In the genomic region with DNA sequence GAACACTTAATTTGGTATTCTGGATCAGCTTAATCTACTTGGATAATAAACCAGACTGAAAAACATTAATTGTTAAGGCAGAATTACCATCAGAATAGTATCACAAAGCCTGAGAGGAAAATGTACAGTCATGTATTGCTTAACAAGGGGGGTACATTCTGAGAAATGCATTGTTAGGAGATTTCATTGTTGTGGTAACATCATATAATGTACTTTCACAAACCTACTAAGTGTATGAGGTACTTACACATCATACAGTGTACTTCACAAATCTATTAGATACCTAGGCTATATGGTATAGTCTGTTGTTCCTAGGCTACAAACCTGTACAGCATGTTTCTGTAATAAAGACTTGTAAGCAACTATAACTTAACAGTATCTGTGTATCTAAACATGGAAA, we compare ENCODE assay signal across 17 cellular contexts.
DNase-seq lines count a peak whose midpoint lies in the region; ATAC-seq and TF ChIP-seq lines count a peak whose summit lies in the region.
"Had no signal": no experiment of that assay in that cellular context is flagged by ENCODE, and none has a peak within 500 bp of the region (broad histone marks: within the 10 kb centered on the region; RNA-seq: fewer than 3 reads in every experiment).

No MANE protein-coding gene starts in this region.

- intact Hi-C loops in activated naive CD4-positive, alpha-beta T cell treated with anti-CD3 and anti-CD28 coated beads for 36 hours (cut with micrococcal nuclease) = no loop called here
- intact Hi-C loops in OCI-LY7 (cut with micrococcal nuclease; ENCODE audit: unreplicated experiment) = no loop called here
- intact Hi-C loops in psoas muscle (cut with DNase I) = no loop called here

- CTCF ChIA-PET in activated naive CD4-positive, alpha-beta T cell treated with anti-CD3 and anti-CD28 coated beads, Interleukin-2, amount 10 ng/mL, durations not matched to agents 7 days and 5 days (lab: Charles Lee) = interaction anchor here (1.1 kb wide), 1 partner anchor 41 kb away, joined by 4 read pairs; no protein-coding TSS in a partner anchor
- CTCF ChIA-PET in activated naive CD4-positive, alpha-beta T cell treated with anti-CD3 and anti-CD28 coated beads for 36 hours (lab: Charles Lee) = interaction anchor here (1.3 kb wide), 1 partner anchor 48 kb away, joined by 3 read pairs; no protein-coding TSS in a partner anchor
- CTCF ChIA-PET in OCI-LY7 (lab: Charles Lee; ENCODE audit: unreplicated experiment) = no interaction called here

- ATAC-seq in stimulated activated naive CD8-positive, alpha-beta T cell treated with anti-CD3 and anti-CD28 coated beads, Interleukin-15, amount 100 ng/mL, for 72 hours = peak; percentile 95
- no peak for ATAC-seq in psoas muscle
- ATAC-seq in GM19035 (IDR thresholded peaks at IDR 0.05; ENCODE audit: unreplicated experiment) = no peak
- ATAC-seq: lower lobe of right lung had no signal

- no peak overlapping the region for H3K4me3 ChIP-seq in OCI-LY7 (ENCODE audit: low read depth, low read length, poor library complexity, severe bottlenecking)
- no peak overlapping the region for H3K4me3 ChIP-seq in psoas muscle
- H3K4me3 ChIP-seq: lower lobe of right lung, vagina had no signal

- no peaks in the 10 kb centered on the region for H3K9me3 Mint-ChIP-seq in activated naive CD4-positive, alpha-beta T cell treated with anti-CD3 and anti-CD28 coated beads, Interleukin-2, amount 10 ng/mL, durations not matched to agents 7 days and 5 days
- H3K9me3 Mint-ChIP-seq in activated naive CD4-positive, alpha-beta T cell treated with anti-CD3 and anti-CD28 coated beads for 36 hours = no peaks in the 10 kb centered on the region
- no peaks in the 10 kb centered on the region for H3K9me3 Mint-ChIP-seq in stimulated activated naive CD8-positive, alpha-beta T cell treated with anti-CD3 and anti-CD28 coated beads, Interleukin-15, amount 100 ng/mL, for 72 hours
- H3K9me3 Mint-ChIP-seq: dendritic cell treated with granulocyte-macrophage colony-stimulating factor and Interleukin-4, amounts not matched to agents 40 ng/mL and 50 ng/mL, for 4 days; nephron progenitor cell had no signal

- H4K20me1 ChIP-seq in OCI-LY7 (ENCODE audit: insufficient read depth, low read length) = no peaks in the 10 kb centered on the region

- no peak for DNase-seq in activated naive CD4-positive, alpha-beta T cell treated with anti-CD3 and anti-CD28 coated beads, Interleukin-2, amount 10 ng/mL, durations not matched to agents 7 days and 5 days
- no peak for DNase-seq in activated naive CD4-positive, alpha-beta T cell treated with anti-CD3 and anti-CD28 coated beads for 36 hours
- DNase-seq in OCI-LY7 (ENCODE audit: low spot score) (no peak), dermis blood vessel endothelial cell (peak; percentile 33), NCI-H146 (lab: John Stamatoyannopoulos, UW) (no peak), psoas muscle (no peak)
- no peak for DNase-seq in stimulated activated naive CD8-positive, alpha-beta T cell treated with anti-CD3 and anti-CD28 coated beads, Interleukin-15, amount 100 ng/mL, for 72 hours
- DNase-seq: activated effector memory CD4-positive, alpha-beta T cell treated with anti-CD3 and anti-CD28 coated beads, Interleukin-2, amount 50 U/mL, for 16 hours; brain microvascular endothelial cell; HCEC 1CT; lower lobe of right lung; NCI-H187; NCI-H510A; nephron progenitor cell had no signal

- TF ChIP-seq CTCF in OCI-LY7 (conservative IDR thresholded peaks at IDR 0.05; ENCODE audit: low read length) (no peak), psoas muscle (IDR thresholded peaks at IDR 0.05) (no peak)

- no TSS peak for BruUV-seq in OCI-LY7 (replicated peaks; lab: Mats Ljungman, UMichigan)

- no peaks in the 10 kb centered on the region for H3K27me3 Mint-ChIP-seq in activated naive CD4-positive, alpha-beta T cell treated with anti-CD3 and anti-CD28 coated beads, Interleukin-2, amount 10 ng/mL, durations not matched to agents 7 days and 5 days
- no peaks in the 10 kb centered on the region for H3K27me3 Mint-ChIP-seq in activated naive CD4-positive, alpha-beta T cell treated with anti-CD3 and anti-CD28 coated beads for 36 hours (ENCODE audit: low read depth)
- no peaks in the 10 kb centered on the region for H3K27me3 Mint-ChIP-seq in stimulated activated naive CD8-positive, alpha-beta T cell treated with anti-CD3 and anti-CD28 coated beads, Interleukin-15, amount 100 ng/mL, for 72 hours
- H3K27me3 Mint-ChIP-seq: dendritic cell treated with granulocyte-macrophage colony-stimulating factor and Interleukin-4, amounts not matched to agents 40 ng/mL and 50 ng/mL, for 4 days had no signal

- H3K4me3 Mint-ChIP-seq in activated naive CD4-positive, alpha-beta T cell treated with anti-CD3 and anti-CD28 coated beads, Interleukin-2, amount 10 ng/mL, durations not matched to agents 7 days and 5 days = no peak overlapping the region
- H3K4me3 Mint-ChIP-seq in activated naive CD4-positive, alpha-beta T cell treated with anti-CD3 and anti-CD28 coated beads for 36 hours = no peak overlapping the region
- peak overlapping the region in 1 of 2 donors; percentile 35 for H3K4me3 Mint-ChIP-seq in stimulated activated naive CD8-positive, alpha-beta T cell treated with anti-CD3 and anti-CD28 coated beads, Interleukin-15, amount 100 ng/mL, for 72 hours
- H3K4me3 Mint-ChIP-seq: dendritic cell treated with granulocyte-macrophage colony-stimulating factor and Interleukin-4, amounts not matched to agents 40 ng/mL and 50 ng/mL, for 4 days; nephron progenitor cell had no signal

- peak overlapping the region; percentile 37 for H3K27ac ChIP-seq in OCI-LY7 (ENCODE audit: low read depth, low read length, poor library complexity, severe bottlenecking)
- no peak overlapping the region for H3K27ac ChIP-seq in psoas muscle
- H3K27ac ChIP-seq: brain microvascular endothelial cell, lower lobe of right lung, vagina had no signal

- H3K4me1 Mint-ChIP-seq in activated naive CD4-positive, alpha-beta T cell treated with anti-CD3 and anti-CD28 coated beads, Interleukin-2, amount 10 ng/mL, durations not matched to agents 7 days and 5 days = peaks cover 4% of the 10 kb centered on the region
- peaks cover 16% of the 10 kb centered on the region for H3K4me1 Mint-ChIP-seq in activated naive CD4-positive, alpha-beta T cell treated with anti-CD3 and anti-CD28 coated beads for 36 hours (ENCODE audit: low read depth)
- H3K4me1 Mint-ChIP-seq in stimulated activated naive CD8-positive, alpha-beta T cell treated with anti-CD3 and anti-CD28 coated beads, Interleukin-15, amount 100 ng/mL, for 72 hours = peaks cover 38% of the 10 kb centered on the region

- H3K4me1 ChIP-seq in OCI-LY7 (ENCODE audit: insufficient read depth, low read length, poor library complexity, severe bottlenecking) (peaks cover 30% of the 10 kb centered on the region), psoas muscle (no peaks in the 10 kb centered on the region)

- no peaks in the 10 kb centered on the region for H3K27me3 ChIP-seq in psoas muscle (ENCODE audit: insufficient read depth in 3 of 3, low read length in 2 of 3)
- H3K27me3 ChIP-seq: brain microvascular endothelial cell, vagina had no signal

- H3K27ac Mint-ChIP-seq in activated naive CD4-positive, alpha-beta T cell treated with anti-CD3 and anti-CD28 coated beads, Interleukin-2, amount 10 ng/mL, durations not matched to agents 7 days and 5 days = peak overlapping the region; percentile 37
- H3K27ac Mint-ChIP-seq in activated naive CD4-positive, alpha-beta T cell treated with anti-CD3 and anti-CD28 coated beads for 36 hours = no peak overlapping the region
- peak overlapping the region in 1 of 2 donors; percentile 73 for H3K27ac Mint-ChIP-seq in stimulated activated naive CD8-positive, alpha-beta T cell treated with anti-CD3 and anti-CD28 coated beads, Interleukin-15, amount 100 ng/mL, for 72 hours
- H3K27ac Mint-ChIP-seq: dendritic cell treated with granulocyte-macrophage colony-stimulating factor and Interleukin-4, amounts not matched to agents 40 ng/mL and 50 ng/mL, for 4 days; nephron progenitor cell had no signal

- peaks cover 17% of the 10 kb centered on the region; the same call in 1 of the 2 replicates for H3K79me2 ChIP-seq in OCI-LY7 (ENCODE audit: insufficient read depth, low read depth, low read length)

- H3K36me3 ChIP-seq in OCI-LY7 (ENCODE audit: insufficient read depth, low read length) (peaks cover 70% of the 10 kb centered on the region), psoas muscle (ENCODE audit: insufficient read depth in 1 of 2, low read depth in 1 of 2) (peaks cover 0 to 27% of the 10 kb centered on the region in 2 donors)

- peaks cover 17% of the 10 kb centered on the region for H3K36me3 Mint-ChIP-seq in activated naive CD4-positive, alpha-beta T cell treated with anti-CD3 and anti-CD28 coated beads, Interleukin-2, amount 10 ng/mL, durations not matched to agents 7 days and 5 days
- peaks cover 4% of the 10 kb centered on the region for H3K36me3 Mint-ChIP-seq in activated naive CD4-positive, alpha-beta T cell treated with anti-CD3 and anti-CD28 coated beads for 36 hours (ENCODE audit: low read depth)

- H2AFZ ChIP-seq in OCI-LY7 (ENCODE audit: low read length) = no peak overlapping the region

- H3K9me3 ChIP-seq in OCI-LY7 (ENCODE audit: low read length) = no peaks in the 10 kb centered on the region
- no peaks in the 10 kb centered on the region for H3K9me3 ChIP-seq in psoas muscle
- H3K9me3 ChIP-seq: lower lobe of right lung, vagina had no signal

- no peaks in the 10 kb centered on the region for H3K9me2 ChIP-seq in OCI-LY7 (ENCODE audit: insufficient read depth, low read length)

- no peak overlapping the region for H3K4me2 ChIP-seq in OCI-LY7 (ENCODE audit: low read length)

- POLR2A ChIA-PET in OCI-LY7 (lab: Charles Lee) = interaction anchor here (1.1 to 1.8 kb wide), 2 partner anchors 25 to 30 kb away, joined by 6 read pairs; no protein-coding TSS in a partner anchor
